In the genomic region with DNA sequence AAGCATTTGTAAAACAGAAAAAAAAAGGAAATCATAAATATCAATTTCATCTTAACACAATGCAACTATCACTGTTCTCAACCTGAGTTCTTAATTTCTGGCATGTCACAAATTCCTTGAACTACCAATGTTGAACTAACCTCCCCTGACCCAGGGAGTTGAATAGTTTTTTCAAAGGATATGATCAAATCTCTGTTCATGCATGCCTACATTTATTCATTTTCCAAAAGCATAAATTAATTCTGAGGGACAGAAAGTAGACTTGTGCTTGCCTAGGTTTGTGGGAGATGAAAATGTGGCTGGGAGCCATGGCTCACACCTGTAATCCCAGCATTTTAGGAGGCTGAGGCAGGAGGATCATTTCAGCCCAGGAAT, we compare ENCODE assay signal across 14 cellular contexts.
DNase-seq lines count a peak whose midpoint lies in the region; ATAC-seq, FAIRE-seq and TF ChIP-seq lines count a peak whose summit lies in the region.
"Had no signal": no experiment of that assay in that cellular context is flagged by ENCODE, and none has a peak within 500 bp of the region (broad histone marks: within the 10 kb centered on the region; RNA-seq: fewer than 3 reads in every experiment).

No MANE protein-coding gene starts in this region.

- no peaks in the 10 kb centered on the region for H3K79me2 ChIP-seq in parathyroid adenoma

- in situ Hi-C loops in gastrocnemius medialis (cut with MboI; ENCODE audit: low sequenced_read_pairs in 4 of 4), result no loop called here

- H3K4me3 ChIP-seq in parathyroid adenoma (ENCODE audit: low read depth, low read length) (no peak overlapping the region), gastrocnemius medialis (no peak overlapping the region)
- H3K4me3 ChIP-seq: lung, psoas muscle had no signal

- no peak overlapping the region for H3K4me3 Mint-ChIP-seq in Calu3 (ENCODE audit: low read depth, unreplicated experiment)
- H3K4me3 Mint-ChIP-seq in chondrocyte (ENCODE audit: unreplicated experiment), result no peak overlapping the region

- peak; percentile 39 for FAIRE-seq in RCC 7860 (lab: Jason Lieb, UNC)

- no peak overlapping the region for H3K4me2 ChIP-seq in parathyroid adenoma (ENCODE audit: low read length)

- no peaks in the 10 kb centered on the region for H3K9me3 ChIP-seq in parathyroid adenoma (ENCODE audit: control insufficient read depth, low read length)
- H3K9me3 ChIP-seq in gastrocnemius medialis, result no peaks in the 10 kb centered on the region
- H3K9me3 ChIP-seq: psoas muscle had no signal

- no peaks in the 10 kb centered on the region for H3K9me3 Mint-ChIP-seq in Calu3 (ENCODE audit: low read depth, unreplicated experiment)
- no peaks in the 10 kb centered on the region for H3K9me3 Mint-ChIP-seq in chondrocyte (ENCODE audit: low read depth)
- H3K9me3 Mint-ChIP-seq: CD4-positive, alpha-beta memory T cell had no signal

- ATAC-seq in HG02571 (IDR thresholded peaks at IDR 0.05; ENCODE audit: unreplicated experiment) (no peak), gastrocnemius medialis (no peak), HG03135 (IDR thresholded peaks at IDR 0.05; ENCODE audit: unreplicated experiment) (no peak), GM18511 (IDR thresholded peaks at IDR 0.05; ENCODE audit: unreplicated experiment) (no peak)
- ATAC-seq: psoas muscle had no signal

- peaks cover 57% of the 10 kb centered on the region for H3K36me3 Mint-ChIP-seq in Calu3 (ENCODE audit: insufficient read depth, unreplicated experiment)
- H3K36me3 Mint-ChIP-seq in chondrocyte (ENCODE audit: low read depth), result no peaks in the 10 kb centered on the region
- H3K36me3 Mint-ChIP-seq: CD4-positive, alpha-beta memory T cell had no signal

- TF ChIP-seq CTCF in Calu3 (IDR thresholded peaks at IDR 0.05; ENCODE audit: unreplicated experiment), result no peak
- no peak for TF ChIP-seq CTCF in chondrocyte (IDR thresholded peaks at IDR 0.05)
- no peak for TF ChIP-seq CTCF in parathyroid adenoma (IDR thresholded peaks at IDR 0.05)
- TF ChIP-seq CTCF in gastrocnemius medialis (IDR thresholded peaks at IDR 0.05 in 4 of 5, conservative IDR thresholded peaks at IDR 0.05 in 1 of 5), result no peak

- no peak overlapping the region for H3K9ac ChIP-seq in parathyroid adenoma

- H3K36me3 ChIP-seq in parathyroid adenoma (ENCODE audit: control insufficient read depth, insufficient read depth, low read length) (no peaks in the 10 kb centered on the region), gastrocnemius medialis (no peaks in the 10 kb centered on the region)

- H3K4me1 ChIP-seq in parathyroid adenoma (peaks cover 9% of the 10 kb centered on the region), gastrocnemius medialis (peaks cover 14 to 15% of the 10 kb centered on the region in 2 donors)

- peak overlapping the region; percentile 87 for H2AFZ ChIP-seq in parathyroid adenoma

- no TSS peak for BruUV-seq in Calu3 (replicated peaks; lab: Mats Ljungman, UMichigan)

- H3K27ac Mint-ChIP-seq in Calu3 (ENCODE audit: unreplicated experiment) (peak overlapping the region; percentile 98), chondrocyte (ENCODE audit: unreplicated experiment) (peak overlapping the region; percentile 100)

- H3K4me1 Mint-ChIP-seq in Calu3 (ENCODE audit: low read depth, unreplicated experiment) (peaks cover 67% of the 10 kb centered on the region), chondrocyte (ENCODE audit: low read depth) (peaks cover 64% of the 10 kb centered on the region)

- CTCF ChIA-PET in Calu3 (lab: Charles Lee), result interaction anchor here (0.6 to 3.6 kb wide), 5 partner anchors 14 to 40 kb away, joined by 3 to 35 read pairs (median 6); no protein-coding TSS in a partner anchor

- no peak for TF ChIP-seq POLR2A in gastrocnemius medialis (IDR thresholded peaks at IDR 0.05)

- DNase-seq in Calu3 (no peak), RCC 7860 (ENCODE audit: low spot score) (peak; percentile 34), chondrocyte (ENCODE audit: low spot score) (no peak), gastrocnemius medialis (no peak)
- DNase-seq: effector CD4-positive, alpha-beta T cell; NCI-H1105; NCI-H524 treated with DMSO at 0.1 percent for 48 hours; psoas muscle had no signal

- H3K27ac ChIP-seq in parathyroid adenoma, result no peak overlapping the region
- H3K27ac ChIP-seq in gastrocnemius medialis, result no peak overlapping the region

- no peaks in the 10 kb centered on the region for H3K27me3 Mint-ChIP-seq in Calu3 (ENCODE audit: unreplicated experiment)
- no peaks in the 10 kb centered on the region for H3K27me3 Mint-ChIP-seq in chondrocyte (ENCODE audit: low read depth)
- H3K27me3 Mint-ChIP-seq: CD4-positive, alpha-beta memory T cell had no signal

- intact Hi-C loops in Calu3 (cut with micrococcal nuclease; ENCODE audit: unreplicated experiment) (loop anchor here (2.0 kb wide), 3 partner anchors 23 to 39 kb away; no protein-coding TSS in a partner anchor), gastrocnemius medialis (cut with DNase I; ENCODE audit: low total_unique reads) (no loop called here)

- H3K27me3 ChIP-seq in parathyroid adenoma (ENCODE audit: control insufficient read depth, insufficient read depth, low read length) (no peaks in the 10 kb centered on the region), gastrocnemius medialis (no peaks in the 10 kb centered on the region)
